ENCODE assay signal across 8 cellular contexts in genomic region chr4:82898322-82899243, GRCh38. TPM values are rescaled to one million over a fixed set of nuclear protein-coding genes. Genes with fewer than 3 reads are reported as not detected.
DNase-seq lines count a peak whose midpoint lies in the region; ATAC-seq and TF ChIP-seq lines count a peak whose summit lies in the region.

No MANE protein-coding gene starts in this region.

- H3K36me3 ChIP-seq in PC-9 (ENCODE audit: low read depth) (peaks cover 36% of the 10 kb centered on the region), esophagus squamous epithelium (peaks cover 0 to 39% (median 5%) of the 10 kb centered on the region in 3 donors), parathyroid adenoma (ENCODE audit: control insufficient read depth, insufficient read depth, low read length) (no peaks in the 10 kb centered on the region)

- H3K4me3 ChIP-seq in PC-9 (peak overlapping the region; percentile 86), esophagus squamous epithelium (peak overlapping the region; percentile 61 to 87 (median 72)), parathyroid adenoma (ENCODE audit: low read depth, low read length) (peak overlapping the region; percentile 95)

- H3K27ac ChIP-seq in 22Rv1 (peak overlapping the region; percentile 98), PC-9 (peak overlapping the region; percentile 95), esophagus squamous epithelium (peak overlapping the region; percentile 96 to 100 (median 98)), parathyroid adenoma (no peak overlapping the region)

- POLR2A ChIA-PET in PC-9 (lab: Charles Lee; ENCODE audit: unreplicated experiment) = interaction anchor here (0.6 kb wide), 1 partner anchor 108 kb away, joined by 3 read pairs; no protein-coding TSS in a partner anchor

- DNase-seq in GM04503 (ENCODE audit: low read depth) = peak; percentile 90
- DNase-seq in PC-9 = peak; percentile 32 to 77
- no peak for DNase-seq in esophagus squamous epithelium (lab: John Stamatoyannopoulos, UW)
- DNase-seq in activated CD4-positive, alpha-beta T cell treated with anti-CD3 and anti-CD28 coated beads for 1 hour = no peak
- DNase-seq in ecto neural progenitor cell (ENCODE audit: low spot score) = no peak

- no peak overlapping the region for H3K9ac ChIP-seq in parathyroid adenoma

- BruUV-seq in PC-9 (replicated peaks; lab: Mats Ljungman, UMichigan) = no TSS peak

- peaks cover 18% of the 10 kb centered on the region for H3K4me1 ChIP-seq in PC-9 (replicated peaks; ENCODE audit: insufficient read depth)
- H3K4me1 ChIP-seq in esophagus squamous epithelium = peaks cover 8 to 64% (median 17%) of the 10 kb centered on the region in 3 donors
- peaks cover 3% of the 10 kb centered on the region for H3K4me1 ChIP-seq in parathyroid adenoma

- TF ChIP-seq CTCF in 22Rv1 (IDR thresholded peaks at IDR 0.05) (no peak), PC-9 (conservative IDR thresholded peaks at IDR 0.05) (peak; percentile 58), esophagus squamous epithelium (IDR thresholded peaks at IDR 0.05) (peak in 5 of 6 experiments; percentile 25 to 44 (median 33)), parathyroid adenoma (IDR thresholded peaks at IDR 0.05) (no peak)

- ATAC-seq in HG03457 (IDR thresholded peaks at IDR 0.05; ENCODE audit: unreplicated experiment) = no peak

- peaks cover 18% of the 10 kb centered on the region for H4K20me1 ChIP-seq in PC-9 (ENCODE audit: insufficient read depth)

- H3K9me2 ChIP-seq in PC-9 (ENCODE audit: insufficient read depth) = no peaks in the 10 kb centered on the region

- H3K27me3 ChIP-seq in PC-9 (ENCODE audit: insufficient read depth, low read depth) = no peaks in the 10 kb centered on the region
- H3K27me3 ChIP-seq in esophagus squamous epithelium = no peaks in the 10 kb centered on the region
- no peaks in the 10 kb centered on the region for H3K27me3 ChIP-seq in parathyroid adenoma (ENCODE audit: control insufficient read depth, insufficient read depth, low read length)

- H2AFZ ChIP-seq in PC-9 (no peak overlapping the region), parathyroid adenoma (no peak overlapping the region)

- H3K9me3 ChIP-seq in PC-9 (ENCODE audit: insufficient read depth, low read depth) (no peaks in the 10 kb centered on the region), esophagus squamous epithelium (no peaks in the 10 kb centered on the region), parathyroid adenoma (ENCODE audit: control insufficient read depth, low read length) (no peaks in the 10 kb centered on the region)

- peaks cover 53% of the 10 kb centered on the region for H3F3A ChIP-seq in PC-9 (ENCODE audit: insufficient read depth, low read depth)

- H3K4me2 ChIP-seq in PC-9 (peak overlapping the region; percentile 92), parathyroid adenoma (ENCODE audit: low read length) (peak overlapping the region; percentile 96)

- intact Hi-C loops in PC-9 (cut with micrococcal nuclease; ENCODE audit: unreplicated experiment) (loop anchor here (1.0 to 10.0 kb wide), 5 partner anchors 7 to 524 kb away; partner anchors contain the start of genes COQ2, HNRNPD and SEC31A), esophagus squamous epithelium (cut with DNase I) (no loop called here)

- CTCF ChIA-PET in PC-9 (lab: Charles Lee) = interaction anchor here (0.7 kb wide), 1 partner anchor 77 kb away, joined by 3 read pairs; no protein-coding TSS in a partner anchor

- 15 to 22% methylated on average over 7 of the region's 7 CpGs for WGBS in esophagus squamous epithelium, 2 donors

- no peak for TF ChIP-seq POLR2A in esophagus squamous epithelium (IDR thresholded peaks at IDR 0.05)

- H3K79me2 ChIP-seq in PC-9 (ENCODE audit: low read depth) = peaks cover 77% of the 10 kb centered on the region
- peaks cover 4% of the 10 kb centered on the region for H3K79me2 ChIP-seq in parathyroid adenoma

RNA-seq across cellular contexts. Expression of gene THAP9, which starts 2.0 kb away (rescaled TPM):
- total RNA-seq in PC-9 (2021) (3.4 and 3.5 TPM in 2 replicates), esophagus squamous epithelium (1 to 10 TPM; 1.1 to 6.2 (median 2.8) TPM)

RNA-seq across cellular contexts. Expression of gene SEC31A, which starts 7.6 kb away (rescaled TPM):
- total RNA-seq in PC-9 (2021) (69.0 and 95.5 TPM in 2 replicates), esophagus squamous epithelium (100 to 1,000 TPM in 3 of 4 donors, 10 to 100 TPM in 1; 88.8 to 161 (median 128) TPM)

Comparison
In these comparisons a context has a peak if more than half of its experiments do, and no peak if none do; other contexts are left out.
1. CTCF ChIP-seq: peak in PC-9 (single experiment) and esophagus squamous epithelium (5 of 6); none in 22Rv1 (single experiment) and parathyroid adenoma (single experiment).
2. DNase-seq: peak in GM04503 (single experiment) and PC-9 (2 of 2); none in esophagus squamous epithelium (single experiment), activated CD4-positive, alpha-beta T cell treated with anti-CD3 and anti-CD28 coated beads for 1 hour (single experiment) and ecto neural progenitor cell (single experiment).
3. Peak in every context shown above with its lines, with median percentiles within 50 percentile points of each other: H3K4me3 ChIP-seq.